Comparison of ENCODE assay signal across 21 cellular contexts in the genomic region with DNA sequence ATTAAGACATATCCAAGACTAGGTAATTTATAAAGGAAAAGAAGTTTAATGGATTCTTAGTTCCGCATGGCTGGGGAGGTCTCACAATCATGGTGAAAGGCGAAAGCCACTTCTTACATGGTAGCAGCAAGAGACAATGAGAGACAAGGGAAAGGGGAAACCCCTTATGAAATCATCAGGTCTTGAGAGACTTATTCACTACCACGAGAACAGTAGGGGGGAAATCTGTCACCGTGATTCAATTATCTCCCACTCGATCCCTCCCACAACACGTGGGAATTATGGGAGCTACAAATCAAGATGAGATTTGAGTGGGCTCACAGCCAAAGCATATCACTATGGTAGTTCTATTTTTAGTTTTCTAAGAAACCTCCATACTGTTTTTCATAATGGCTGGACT. TPM values are rescaled to one million over a fixed set of nuclear protein-coding genes. Genes with fewer than 3 reads are reported as not detected.
DNase-seq lines count a peak whose midpoint lies in the region; ATAC-seq, FAIRE-seq and TF ChIP-seq lines count a peak whose summit lies in the region.
"Had no signal": no experiment of that assay in that cellular context is flagged by ENCODE, and none has a peak within 500 bp of the region (broad histone marks: within the 10 kb centered on the region; RNA-seq: fewer than 3 reads in every experiment).

No MANE protein-coding gene starts in this region.

- no peak overlapping the region for H2BK12ac ChIP-seq in neuronal stem cell (ENCODE audit: low read length)

- CTCF ChIA-PET in GM12878 (lab: Yijun Ruan, JAX), result no interaction called here

- H3K4ac ChIP-seq in neuronal stem cell (ENCODE audit: low read length), result no peak overlapping the region

- H3K4me1 ChIP-seq in GM12878 (ENCODE audit: control insufficient read depth, insufficient read depth, low read length) (no peaks in the 10 kb centered on the region), neuronal stem cell (ENCODE audit: control insufficient read depth in 2 of 2, insufficient read depth in 1 of 2, low read depth in 1 of 2, low read length in 2 of 2) (peaks cover 0 to 3% of the 10 kb centered on the region in 2 donors)

- TF ChIP-seq EP300 in GM12878 (IDR thresholded peaks at IDR 0.05; ENCODE audit: borderline replicate concordance in 1 of 2, control insufficient read depth in 1 of 2, low read depth in 2 of 2, low read length in 2 of 2), result no peak

- H3K27me3 ChIP-seq in GM12878 (replicated peaks in 1 of 2; ENCODE audit: control insufficient read depth in 2 of 2, insufficient read depth in 2 of 2, low read length in 1 of 2) (no peaks in the 10 kb centered on the region; a peak in 1 of 4 replicates), neuronal stem cell (ENCODE audit: control insufficient read depth in 3 of 3, insufficient read depth in 3 of 3, low read depth in 1 of 3, low read length in 3 of 3) (no peaks in the 10 kb centered on the region)

- ATAC-seq in activated naive CD8-positive, alpha-beta T cell treated with anti-CD3 and anti-CD28 coated beads, Interleukin-2, amount 50 U/mL, for 24 hours, result peak; percentile 59
- peak; percentile 85 for ATAC-seq in GM12878
- ATAC-seq in HG03342 (IDR thresholded peaks at IDR 0.05; ENCODE audit: unreplicated experiment), result no peak
- ATAC-seq: left colon; stimulated activated effector memory CD8-positive, alpha-beta T cell treated with anti-CD3 and anti-CD28 coated beads, Interleukin-12 subunit alpha, Interleukin-12 subunit beta, amount 100 ng/mL, for 72 hours had no signal

- no peak overlapping the region for H3K14ac ChIP-seq in neuronal stem cell (ENCODE audit: low read length)

- intact Hi-C loops in GM12878 (cut with micrococcal nuclease; ENCODE audit: unreplicated experiment), result no loop called here

- H3K27me3 Mint-ChIP-seq in activated naive CD8-positive, alpha-beta T cell treated with anti-CD3 and anti-CD28 coated beads, Interleukin-2, amount 50 U/mL, for 24 hours, result no peaks in the 10 kb centered on the region
- H3K27me3 Mint-ChIP-seq in activated naive CD8-positive, alpha-beta T cell treated with anti-CD3 and anti-CD28 coated beads for 36 hours, result peaks cover 8% of the 10 kb centered on the region
- H3K27me3 Mint-ChIP-seq: central memory CD8-positive, alpha-beta T cell had no signal

- no peak overlapping the region for H2AK5ac ChIP-seq in neuronal stem cell (ENCODE audit: low read depth, low read length)

- H3K36me3 ChIP-seq in GM12878 (ENCODE audit: control insufficient read depth in 2 of 2, insufficient read depth in 2 of 2, low read length in 1 of 2) (no peaks in the 10 kb centered on the region), neuronal stem cell (replicated peaks in 1 of 2; ENCODE audit: control insufficient read depth in 2 of 2, insufficient read depth in 2 of 2, low read length in 2 of 2) (no peaks in the 10 kb centered on the region)

- no peaks in the 10 kb centered on the region for H4K20me1 ChIP-seq in GM12878 (ENCODE audit: control insufficient read depth, insufficient read depth)

- no peak overlapping the region for H3K27ac Mint-ChIP-seq in activated naive CD8-positive, alpha-beta T cell treated with anti-CD3 and anti-CD28 coated beads, Interleukin-2, amount 50 U/mL, for 24 hours
- no peak overlapping the region for H3K27ac Mint-ChIP-seq in activated naive CD8-positive, alpha-beta T cell treated with anti-CD3 and anti-CD28 coated beads for 36 hours
- H3K27ac Mint-ChIP-seq: B cell; stimulated activated effector memory CD8-positive, alpha-beta T cell treated with anti-CD3 and anti-CD28 coated beads, Interleukin-12 subunit alpha, Interleukin-12 subunit beta, amount 100 ng/mL, for 72 hours had no signal

- H2AFZ ChIP-seq in GM12878 (ENCODE audit: control insufficient read depth, low read depth, low read length) (no peak overlapping the region), neuronal stem cell (ENCODE audit: low read length) (peak overlapping the region; percentile 76)

- BruUV-seq in GM12878 (replicated peaks; lab: Mats Ljungman, UMichigan), result no TSS peak

- H3K4me1 Mint-ChIP-seq in activated naive CD8-positive, alpha-beta T cell treated with anti-CD3 and anti-CD28 coated beads, Interleukin-2, amount 50 U/mL, for 24 hours, result no peaks in the 10 kb centered on the region
- H3K4me1 Mint-ChIP-seq in activated naive CD8-positive, alpha-beta T cell treated with anti-CD3 and anti-CD28 coated beads for 36 hours, result no peaks in the 10 kb centered on the region
- H3K4me1 Mint-ChIP-seq: B cell; central memory CD8-positive, alpha-beta T cell; stimulated activated effector memory CD8-positive, alpha-beta T cell treated with anti-CD3 and anti-CD28 coated beads, Interleukin-12 subunit alpha, Interleukin-12 subunit beta, amount 100 ng/mL, for 72 hours had no signal

- H3K36me3 Mint-ChIP-seq in activated naive CD8-positive, alpha-beta T cell treated with anti-CD3 and anti-CD28 coated beads, Interleukin-2, amount 50 U/mL, for 24 hours (ENCODE audit: low read depth), result no peaks in the 10 kb centered on the region
- H3K36me3 Mint-ChIP-seq in activated naive CD8-positive, alpha-beta T cell treated with anti-CD3 and anti-CD28 coated beads for 36 hours, result no peaks in the 10 kb centered on the region
- H3K36me3 Mint-ChIP-seq: stimulated activated effector memory CD8-positive, alpha-beta T cell treated with anti-CD3 and anti-CD28 coated beads, Interleukin-12 subunit alpha, Interleukin-12 subunit beta, amount 100 ng/mL, for 72 hours had no signal

- H2BK5ac ChIP-seq in neuronal stem cell (ENCODE audit: low read length), result no peak overlapping the region

- in situ Hi-C loops in GM12878 (cut with MboI), result no loop called here

- H3K18ac ChIP-seq in neuronal stem cell (ENCODE audit: low read length), result no peak overlapping the region

- no peak overlapping the region for H3K23ac ChIP-seq in neuronal stem cell (ENCODE audit: low read depth, low read length, poor library complexity)

- no peak overlapping the region for H3K4me2 ChIP-seq in GM12878 (ENCODE audit: control insufficient read depth, insufficient read depth)
- H3K4me2 ChIP-seq in neuronal stem cell (ENCODE audit: insufficient read depth, low read length, poor library complexity, severe bottlenecking), result no peak overlapping the region

- TF ChIP-seq RAD21 in GM12878 (IDR thresholded peaks at IDR 0.05; ENCODE audit: insufficient read depth, low read depth, low read length), result no peak

- peaks cover 5% of the 10 kb centered on the region for H3K9me3 Mint-ChIP-seq in activated naive CD8-positive, alpha-beta T cell treated with anti-CD3 and anti-CD28 coated beads, Interleukin-2, amount 50 U/mL, for 24 hours
- H3K9me3 Mint-ChIP-seq in activated naive CD8-positive, alpha-beta T cell treated with anti-CD3 and anti-CD28 coated beads for 36 hours, result no peaks in the 10 kb centered on the region

- SMC1A ChIA-PET in GM12878 (lab: Charles Lee; ENCODE audit: uncharacterized antibody, unreplicated experiment), result no interaction called here

- no peak overlapping the region for H4K91ac ChIP-seq in neuronal stem cell (ENCODE audit: low read depth, low read length, poor library complexity)

- POLR2A ChIA-PET in GM12878 (lab: Charles Lee), result no interaction called here

- H2BK15ac ChIP-seq in neuronal stem cell (ENCODE audit: low read length), result no peak overlapping the region

- no peak for TF ChIP-seq CTCF in GM12878 (IDR thresholded peaks at IDR 0.05 in 2 of 3, conservative IDR thresholded peaks at IDR 0.05 in 1 of 3; ENCODE audit: control insufficient read depth in 2 of 3, extremely low read depth in 1 of 3, insufficient read depth in 1 of 3, low read depth in 3 of 3, low read length in 3 of 3)

- no peaks in the 10 kb centered on the region for H3K79me1 ChIP-seq in neuronal stem cell (ENCODE audit: low read depth, low read length)

- H3K4me3 ChIP-seq in GM12878 (no peak overlapping the region), neuronal stem cell (ENCODE audit: low read length in 2 of 2) (no peak overlapping the region)

- no peak overlapping the region for H2BK120ac ChIP-seq in neuronal stem cell (ENCODE audit: low read depth, low read length)

- no peak for TF ChIP-seq POLR2A in GM12878 (IDR thresholded peaks at IDR 0.05; ENCODE audit: low read depth, low read length)

- no peaks in the 10 kb centered on the region for H3K79me2 ChIP-seq in GM12878 (ENCODE audit: control insufficient read depth, insufficient read depth, low read length)

- H3K9ac ChIP-seq in GM12878 (ENCODE audit: control insufficient read depth, insufficient read depth, low read length) (no peak overlapping the region), neuronal stem cell (ENCODE audit: low read depth, low read length, poor library complexity) (no peak overlapping the region)

- no peak overlapping the region for H3K4me3 Mint-ChIP-seq in activated naive CD8-positive, alpha-beta T cell treated with anti-CD3 and anti-CD28 coated beads, Interleukin-2, amount 50 U/mL, for 24 hours
- no peak overlapping the region for H3K4me3 Mint-ChIP-seq in activated naive CD8-positive, alpha-beta T cell treated with anti-CD3 and anti-CD28 coated beads for 36 hours
- H3K4me3 Mint-ChIP-seq: B cell; central memory CD8-positive, alpha-beta T cell; stimulated activated effector memory CD8-positive, alpha-beta T cell treated with anti-CD3 and anti-CD28 coated beads, Interleukin-12 subunit alpha, Interleukin-12 subunit beta, amount 100 ng/mL, for 72 hours had no signal

- DNase-seq in activated naive CD8-positive, alpha-beta T cell treated with anti-CD3 and anti-CD28 coated beads, Interleukin-2, amount 50 U/mL, for 24 hours, result no peak
- no peak for DNase-seq in activated naive CD8-positive, alpha-beta T cell treated with anti-CD3 and anti-CD28 coated beads for 36 hours
- DNase-seq in HT1080 (ENCODE audit: low read depth) (peak; percentile 53), GM12878 (ENCODE audit: low read depth, low spot score) (no peak), neuronal stem cell (ENCODE audit: low spot score) (no peak), occipital lobe (lab: John Stamatoyannopoulos, UW) (no peak), NCI-H146 treated with DMSO at 0.1 percent for 48 hours (lab: John Stamatoyannopoulos, UW; ENCODE audit: unreplicated experiment) (no peak)
- DNase-seq: activated gamma-delta T cell treated with Interleukin-2 at 50 U/mL for 16 hours, DMS79 treated with DMSO at 0.1 percent for 48 hours, left colon, MV-4-11, NCI-H524 treated with DMSO at 0.1 percent for 48 hours, retina, T-helper 9 cell had no signal

- WGBS in GM12878 (ENCODE audit: insufficient coverage, insufficient replicate concordance, low lambda C conversion rate, missing lambda C conversion rate), result 9% methylated on average over 6 of the region's 6 CpGs
- WGBS in neuronal stem cell (ENCODE audit: extremely low coverage in 2 of 2, insufficient read length in 2 of 2, insufficient replicate concordance in 1 of 2), 2 donors, result no CpG with 5 or more reads among the region's 6 CpGs

- RAD21 ChIA-PET in GM12878 (lab: Charles Lee; ENCODE audit: unreplicated experiment), result no interaction called here

- FAIRE-seq in GM12878 (lab: Jason Lieb, UNC), result no peak
- FAIRE-seq: GM12891 had no signal

- no peak overlapping the region for H4K8ac ChIP-seq in neuronal stem cell (ENCODE audit: low read depth, low read length)

- no peak overlapping the region for H3K27ac ChIP-seq in GM12878 (ENCODE audit: control insufficient read depth, insufficient read depth)
- no peak overlapping the region for H3K27ac ChIP-seq in neuronal stem cell (replicated peaks; ENCODE audit: low read length)

- H3K9me3 ChIP-seq in GM12878 (replicated peaks; ENCODE audit: control insufficient read depth, insufficient read depth, low read length) (no peaks in the 10 kb centered on the region), neuronal stem cell (replicated peaks in 1 of 2; ENCODE audit: control insufficient read depth in 2 of 2, insufficient read depth in 1 of 2, low read depth in 1 of 2, low read length in 2 of 2) (no peaks in the 10 kb centered on the region)

RNA-seq across cellular contexts. Expression of a gene that starts 36.7 kb away (rescaled TPM):
- not detected for total RNA-seq in activated naive CD8-positive, alpha-beta T cell treated with anti-CD3 and anti-CD28 coated beads for 36 hours
- not detected in 2 replicates for total RNA-seq in HT1080 (2014; rRNA removed; shearing (Covaris generic))
- not detected in 2 replicates for polyA plus RNA-seq in HT1080 (2015; cell fraction: cytosol; rRNA removed)
- not detected in 2 replicates for polyA plus RNA-seq in HT1080 (2015; cell fraction: nucleus; rRNA removed)
- not detected in 2 replicates for total RNA-seq in GM12878 (2013; cell fraction: nucleolus; rRNA removed)
- total RNA-seq in GM12878 (2014; rRNA removed) (not detected in 2 replicates), GM12878 (2014; rRNA removed; fragmentation: Illumina TruSeq; extraction: Trizol) (not detected in 2 replicates), GM12878 (2021) (not detected in 2 replicates), occipital lobe (not detected)
- polyA plus RNA-seq in GM12878 (2011; ENCODE audit: low read depth), result not detected
- polyA plus RNA-seq in GM12878 (2011; rRNA removed) (not detected in 2 replicates), GM12878 (2014; fragmentation: Illumina TruSeq; extraction: Trizol) (not detected in 2 replicates), GM12878 (2014; fragmentation: Nextera tagmentation; extraction: Ambion mirVana) (not detected), GM12878 (2014; rRNA removed) (not detected in 2 replicates), GM12878 (2016; fragmentation: Nextera tagmentation; extraction: Ambion mirVana) (not detected)
- not detected in 2 replicates for polyA plus RNA-seq in GM12878 (2011; cell fraction: cytosol; rRNA removed)
- polyA plus RNA-seq in GM12878 (2011; cell fraction: nucleus; rRNA removed), result not detected in 2 replicates
- polyA plus RNA-seq in GM12878 (2012), result not detected in 2 replicates
- polyA minus RNA-seq in GM12878 (2011; rRNA and poly(A)+ RNA removed), result not detected in 2 replicates
- polyA minus RNA-seq in GM12878 (2011; cell fraction: cytosol; rRNA and poly(A)+ RNA removed), result not detected in 2 replicates
- polyA minus RNA-seq in GM12878 (2011; cell fraction: nucleus; rRNA and poly(A)+ RNA removed), result not detected in 2 replicates
- not detected for polyA plus RNA-seq in neuronal stem cell (2013, experiment 1 of 2)
- not detected for polyA plus RNA-seq in neuronal stem cell (2013, experiment 2 of 2)
- total RNA-seq: B cell, HT-29, left colon, urinary bladder had no signal
- polyA plus RNA-seq: urinary bladder had no signal
